Comparison of ENCODE assay signal across 17 cellular contexts in genomic region chr2:190090148-190090547, GRCh38. TPM values are rescaled to one million over a fixed set of nuclear protein-coding genes. Genes with fewer than 3 reads are reported as not detected.
A peak's percentile ranks its signal among the peaks of the same experiment; 100 is the strongest.
DNase-seq lines count a peak whose midpoint lies in the region; ATAC-seq and TF ChIP-seq lines count a peak whose summit lies in the region.
"Had no signal": no experiment of that assay in that cellular context is flagged by ENCODE, and none has a peak within 500 bp of the region (broad histone marks: within the 10 kb centered on the region; RNA-seq: fewer than 3 reads in every experiment).

No MANE protein-coding gene starts in this region.

- CTCF ChIA-PET in activated CD4-positive, alpha-beta T cell treated with anti-CD3 and anti-CD28 coated beads for 36 hours (lab: Charles Lee), result no interaction called here

- H3K4me2 ChIP-seq in GM23338, result no peak overlapping the region
- H3K4me2 ChIP-seq in Loucy (ENCODE audit: low read depth, low read length, poor library complexity, severe bottlenecking), result no peak overlapping the region
- H3K4me2 ChIP-seq: BLaER1, KMS-11 had no signal

- DNase-seq in activated CD4-positive, alpha-beta T cell treated with anti-CD3 and anti-CD28 coated beads for 36 hours, result no peak
- no peak for DNase-seq in activated CD4-positive, alpha-beta T cell treated with anti-CD3 and anti-CD28 coated beads, Interleukin-2, amount 50 U/mL, for 1 hour
- DNase-seq in GM23338 (ENCODE audit: low spot score) (no peak), pons (ENCODE audit: low spot score) (peak; percentile 24), endothelial cell (ENCODE audit: low spot score) (no peak)
- DNase-seq in naive thymus-derived CD8-positive, alpha-beta T cell, result no peak
- DNase-seq in activated CD4-positive, CD25-positive, alpha-beta regulatory T cell (lab: John Stamatoyannopoulos, UW), result no peak
- DNase-seq: CD8-positive, alpha-beta memory T cell; NCI-H2029; NCI-H524; SJCRH30 had no signal

- H3K9ac ChIP-seq in Loucy (ENCODE audit: low read depth, low read length, poor library complexity, severe bottlenecking), result no peak overlapping the region
- H3K9ac ChIP-seq: BLaER1, KMS-11 had no signal

- no peak overlapping the region for H3K27ac Mint-ChIP-seq in activated CD4-positive, alpha-beta T cell treated with anti-CD3 and anti-CD28 coated beads for 36 hours
- H3K27ac Mint-ChIP-seq in GM23338, result no peak overlapping the region
- H3K27ac Mint-ChIP-seq in naive thymus-derived CD8-positive, alpha-beta T cell, result peak overlapping the region in 1 of 10 donors; percentile 43
- H3K27ac Mint-ChIP-seq in endothelial cell (ENCODE audit: unreplicated experiment), result no peak overlapping the region

- intact Hi-C loops in activated CD4-positive, alpha-beta T cell treated with anti-CD3 and anti-CD28 coated beads for 36 hours (cut with DNase I, micrococcal nuclease), result loop anchor here in 1 of 2 experiments (10.0 kb wide), 1 partner anchor 945 kb away; no protein-coding TSS in a partner anchor

- ATAC-seq in activated CD4-positive, alpha-beta T cell treated with anti-CD3 and anti-CD28 coated beads for 36 hours, result peak; percentile 51
- no peak for ATAC-seq in GM23338
- no peak for ATAC-seq in naive thymus-derived CD8-positive, alpha-beta T cell

- POLR2A ChIA-PET in activated CD4-positive, alpha-beta T cell treated with anti-CD3 and anti-CD28 coated beads for 36 hours (lab: Charles Lee), result no interaction called here
- POLR2A ChIA-PET in naive thymus-derived CD8-positive, alpha-beta T cell (lab: Charles Lee), result no interaction called here

- H3K27me3 Mint-ChIP-seq in activated CD4-positive, alpha-beta T cell treated with anti-CD3 and anti-CD28 coated beads for 36 hours, result no peaks in the 10 kb centered on the region
- H3K27me3 Mint-ChIP-seq in GM23338 (ENCODE audit: insufficient read depth, low read depth, poor library complexity) (no peaks in the 10 kb centered on the region), endothelial cell (ENCODE audit: unreplicated experiment) (peaks cover 3% of the 10 kb centered on the region)
- no peaks in the 10 kb centered on the region for H3K27me3 Mint-ChIP-seq in naive thymus-derived CD8-positive, alpha-beta T cell

- H2AFZ ChIP-seq in GM23338 (peak overlapping the region; percentile 43), Loucy (ENCODE audit: low read length) (peak overlapping the region; percentile 35; the same call in 1 of the 2 replicates)

- TF ChIP-seq CTCF in GM23338 (conservative IDR thresholded peaks at IDR 0.05; ENCODE audit: low read depth in 2 of 2) (no peak), Loucy (conservative IDR thresholded peaks at IDR 0.05; ENCODE audit: low read length) (no peak), endothelial cell (IDR thresholded peaks at IDR 0.05; ENCODE audit: unreplicated experiment) (no peak)

- H4K20me1 ChIP-seq in GM23338 (replicated peaks; ENCODE audit: insufficient read depth) (no peaks in the 10 kb centered on the region), Loucy (ENCODE audit: insufficient read depth, low read length, poor library complexity, severe bottlenecking) (no peaks in the 10 kb centered on the region)
- H4K20me1 ChIP-seq: BLaER1 had no signal

- H3K36me3 Mint-ChIP-seq in activated CD4-positive, alpha-beta T cell treated with anti-CD3 and anti-CD28 coated beads for 36 hours (ENCODE audit: low read depth), result no peaks in the 10 kb centered on the region
- H3K36me3 Mint-ChIP-seq in GM23338 (ENCODE audit: low read depth) (no peaks in the 10 kb centered on the region), endothelial cell (ENCODE audit: low read depth, unreplicated experiment) (no peaks in the 10 kb centered on the region)
- no peaks in the 10 kb centered on the region for H3K36me3 Mint-ChIP-seq in naive thymus-derived CD8-positive, alpha-beta T cell
- H3K36me3 Mint-ChIP-seq: CD8-positive, alpha-beta memory T cell had no signal

- H3K4me3 ChIP-seq in GM23338 (no peak overlapping the region), Loucy (ENCODE audit: low read length, poor library complexity, severe bottlenecking) (no peak overlapping the region)
- H3K4me3 ChIP-seq: BLaER1, SJCRH30 had no signal

- H3K9me3 ChIP-seq in Loucy (ENCODE audit: insufficient read depth, low read depth, low read length), result no peaks in the 10 kb centered on the region
- H3K9me3 ChIP-seq: BLaER1, SJCRH30 had no signal

- no peak overlapping the region for H3K4me3 Mint-ChIP-seq in activated CD4-positive, alpha-beta T cell treated with anti-CD3 and anti-CD28 coated beads for 36 hours
- H3K4me3 Mint-ChIP-seq in GM23338 (no peak overlapping the region), endothelial cell (ENCODE audit: unreplicated experiment) (no peak overlapping the region)
- no peak overlapping the region for H3K4me3 Mint-ChIP-seq in naive thymus-derived CD8-positive, alpha-beta T cell
- H3K4me3 Mint-ChIP-seq: CD8-positive, alpha-beta memory T cell had no signal

- H3K36me3 ChIP-seq in GM23338 (ENCODE audit: insufficient read depth) (no peaks in the 10 kb centered on the region), Loucy (ENCODE audit: insufficient read depth, low read length) (no peaks in the 10 kb centered on the region)
- H3K36me3 ChIP-seq: BLaER1, SJCRH30 had no signal

- no peak overlapping the region for H3K27ac ChIP-seq in GM23338 (ENCODE audit: low read depth)
- H3K27ac ChIP-seq: 22Rv1, BLaER1, KMS-11, SJCRH30 had no signal

- no peaks in the 10 kb centered on the region for H3K4me1 Mint-ChIP-seq in activated CD4-positive, alpha-beta T cell treated with anti-CD3 and anti-CD28 coated beads for 36 hours
- H3K4me1 Mint-ChIP-seq in GM23338 (no peaks in the 10 kb centered on the region), endothelial cell (ENCODE audit: unreplicated experiment) (no peaks in the 10 kb centered on the region)
- H3K4me1 Mint-ChIP-seq in naive thymus-derived CD8-positive, alpha-beta T cell, result no peaks in the 10 kb centered on the region
- H3K4me1 Mint-ChIP-seq: CD8-positive, alpha-beta memory T cell had no signal

- H3K9me2 ChIP-seq in GM23338 (ENCODE audit: insufficient read depth), result no peaks in the 10 kb centered on the region
- H3K9me2 ChIP-seq in Loucy (replicated peaks; ENCODE audit: low read depth, low read length), result no peaks in the 10 kb centered on the region

- no peaks in the 10 kb centered on the region for H3K27me3 ChIP-seq in GM23338 (ENCODE audit: insufficient read depth)
- H3K27me3 ChIP-seq in Loucy (ENCODE audit: insufficient read depth, low read length, poor library complexity, severe bottlenecking), result no peaks in the 10 kb centered on the region
- H3K27me3 ChIP-seq: BLaER1, SJCRH30 had no signal

- no peaks in the 10 kb centered on the region for H3F3A ChIP-seq in GM23338 (replicated peaks; ENCODE audit: low read depth)
- H3F3A ChIP-seq in Loucy (ENCODE audit: low read depth), result no peaks in the 10 kb centered on the region

- H3K4me1 ChIP-seq in GM23338 (ENCODE audit: insufficient read depth) (no peaks in the 10 kb centered on the region), Loucy (ENCODE audit: insufficient read depth, low read length, poor library complexity, severe bottlenecking) (no peaks in the 10 kb centered on the region)
- H3K4me1 ChIP-seq: BLaER1 had no signal

- no peaks in the 10 kb centered on the region for H3K79me2 ChIP-seq in GM23338 (replicated peaks; ENCODE audit: insufficient read depth)
- H3K79me2 ChIP-seq in Loucy (ENCODE audit: insufficient read depth, low read length), result no peaks in the 10 kb centered on the region

- H3K9me3 Mint-ChIP-seq in activated CD4-positive, alpha-beta T cell treated with anti-CD3 and anti-CD28 coated beads for 36 hours (ENCODE audit: low read depth), result no peaks in the 10 kb centered on the region
- H3K9me3 Mint-ChIP-seq in GM23338 (no peaks in the 10 kb centered on the region), endothelial cell (ENCODE audit: unreplicated experiment) (no peaks in the 10 kb centered on the region)
- H3K9me3 Mint-ChIP-seq in naive thymus-derived CD8-positive, alpha-beta T cell, result no peaks in the 10 kb centered on the region
- H3K9me3 Mint-ChIP-seq: CD8-positive, alpha-beta memory T cell had no signal

TF ChIP-seq in GM23338, 12 proteins besides CTCF, POLR2A, EP300 and RAD21:
- TF ChIP-seq ETS1 (IDR thresholded peaks at IDR 0.05), result no peak
- no peak for TF ChIP-seq EZH2phosphoT487 (IDR thresholded peaks at IDR 0.05; ENCODE audit: unreplicated experiment)

RNA-seq across cellular contexts. Expression of gene MSTN, which starts 27.6 kb away (rescaled TPM):
- not detected for total RNA-seq in activated CD4-positive, alpha-beta T cell treated with anti-CD3 and anti-CD28 coated beads for 36 hours
- total RNA-seq in GM23338 (2014; rRNA removed; shearing (Covaris generic)), result 0.21 TPM in 1 of 2 replicates, not detected in the other
- polyA plus RNA-seq in GM23338 (2016; fragmentation: Nextera tagmentation; extraction: Ambion mirVana), result not detected in 2 replicates
- under 1 TPM; 0.13 to 0.16 TPM for total RNA-seq in naive thymus-derived CD8-positive, alpha-beta T cell
- under 1 TPM in 1 of 3 donors, not detected in 2; 0.16 TPM for polyA plus RNA-seq in naive thymus-derived CD8-positive, alpha-beta T cell
- 0.13 TPM for total RNA-seq in endothelial cell (ENCODE audit: unreplicated experiment)
- total RNA-seq: CD8-positive, alpha-beta memory T cell; H4; RPMI7951 had no signal
- polyA plus RNA-seq: CD8-positive, alpha-beta memory T cell had no signal
